Comparison of ENCODE assay signal across 1 cellular context in the genomic region with DNA sequence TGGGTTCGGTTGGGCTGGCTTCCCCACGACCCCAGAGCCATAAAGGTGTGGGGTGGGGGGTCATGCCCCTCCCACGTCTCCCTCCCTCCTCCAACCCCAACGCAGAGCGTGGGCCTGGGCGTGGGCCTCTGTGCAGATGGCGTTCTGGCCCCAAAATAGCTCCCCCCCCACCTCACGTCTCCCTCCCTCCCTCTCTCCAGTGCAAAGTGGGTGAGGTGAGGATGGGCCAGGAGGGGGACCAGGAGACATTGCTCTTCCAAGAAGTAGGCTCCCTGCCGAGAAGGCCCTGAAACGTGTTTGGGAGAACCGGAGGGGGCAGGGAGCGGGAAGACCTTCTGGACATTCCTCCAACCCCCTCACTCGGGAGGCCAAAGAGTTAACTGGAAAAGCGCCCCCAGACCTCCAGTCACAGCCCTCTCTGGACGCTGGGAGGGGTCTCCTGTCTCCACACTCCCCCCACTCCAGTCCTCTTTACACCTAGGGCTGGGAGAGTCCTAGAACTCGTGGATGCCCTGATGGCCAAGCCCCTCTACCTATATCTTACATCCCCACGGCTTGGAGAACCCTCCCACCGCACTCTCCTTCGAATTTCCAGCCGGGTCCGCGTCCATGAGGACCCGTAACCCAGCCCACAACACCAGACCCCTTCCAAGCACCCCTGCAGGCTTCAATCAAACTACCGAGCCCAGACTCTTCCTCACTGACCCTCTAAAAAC.
A peak's percentile ranks its signal among the peaks of the same experiment; 100 is the strongest.
TF ChIP-seq lines count a peak whose summit lies in the region.

No MANE protein-coding gene starts in this region.

TF ChIP-seq in WTC11, 78 proteins besides CTCF, POLR2A, EP300 and RAD21 (continued from another document):
- TF ChIP-seq, protein P1, sequence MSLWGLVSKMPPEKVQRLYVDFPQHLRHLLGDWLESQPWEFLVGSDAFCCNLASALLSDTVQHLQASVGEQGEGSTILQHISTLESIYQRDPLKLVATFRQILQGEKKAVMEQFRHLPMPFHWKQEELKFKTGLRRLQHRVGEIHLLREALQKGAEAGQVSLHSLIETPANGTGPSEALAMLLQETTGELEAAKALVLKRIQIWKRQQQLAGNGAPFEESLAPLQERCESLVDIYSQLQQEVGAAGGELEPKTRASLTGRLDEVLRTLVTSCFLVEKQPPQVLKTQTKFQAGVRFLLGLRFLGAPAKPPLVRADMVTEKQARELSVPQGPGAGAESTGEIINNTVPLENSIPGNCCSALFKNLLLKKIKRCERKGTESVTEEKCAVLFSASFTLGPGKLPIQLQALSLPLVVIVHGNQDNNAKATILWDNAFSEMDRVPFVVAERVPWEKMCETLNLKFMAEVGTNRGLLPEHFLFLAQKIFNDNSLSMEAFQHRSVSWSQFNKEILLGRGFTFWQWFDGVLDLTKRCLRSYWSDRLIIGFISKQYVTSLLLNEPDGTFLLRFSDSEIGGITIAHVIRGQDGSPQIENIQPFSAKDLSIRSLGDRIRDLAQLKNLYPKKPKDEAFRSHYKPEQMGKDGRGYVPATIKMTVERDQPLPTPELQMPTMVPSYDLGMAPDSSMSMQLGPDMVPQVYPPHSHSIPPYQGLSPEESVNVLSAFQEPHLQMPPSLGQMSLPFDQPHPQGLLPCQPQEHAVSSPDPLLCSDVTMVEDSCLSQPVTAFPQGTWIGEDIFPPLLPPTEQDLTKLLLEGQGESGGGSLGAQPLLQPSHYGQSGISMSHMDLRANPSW (CRISPR knock-in tag; conservative IDR thresholded peaks at IDR 0.05; ENCODE audit: low read depth): no peak
- TF ChIP-seq, protein P2, sequence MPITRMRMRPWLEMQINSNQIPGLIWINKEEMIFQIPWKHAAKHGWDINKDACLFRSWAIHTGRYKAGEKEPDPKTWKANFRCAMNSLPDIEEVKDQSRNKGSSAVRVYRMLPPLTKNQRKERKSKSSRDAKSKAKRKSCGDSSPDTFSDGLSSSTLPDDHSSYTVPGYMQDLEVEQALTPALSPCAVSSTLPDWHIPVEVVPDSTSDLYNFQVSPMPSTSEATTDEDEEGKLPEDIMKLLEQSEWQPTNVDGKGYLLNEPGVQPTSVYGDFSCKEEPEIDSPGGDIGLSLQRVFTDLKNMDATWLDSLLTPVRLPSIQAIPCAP (CRISPR knock-in tag; IDR thresholded peaks at IDR 0.05): 0 out of 2 replicates have a peak, but pooled peaks have one; percentile 17
- TF ChIP-seq AR (CRISPR knock-in tag; IDR thresholded peaks at IDR 0.05) (no peak), NFATC4 (CRISPR knock-in tag; IDR thresholded peaks at IDR 0.05) (no peak), TEAD4 (CRISPR knock-in tag; IDR thresholded peaks at IDR 0.05) (no peak), CBFB (CRISPR knock-in tag; IDR thresholded peaks at IDR 0.05; ENCODE audit: low read depth) (no peak), MAX (CRISPR knock-in tag; IDR thresholded peaks at IDR 0.05) (no peak; the same call in 1 of the 2 replicates), IRF2 (CRISPR knock-in tag; IDR thresholded peaks at IDR 0.05; ENCODE audit: borderline replicate concordance, low read depth) (no peak), ZNF317 (CRISPR knock-in tag; IDR thresholded peaks at IDR 0.05; ENCODE audit: borderline replicate concordance, low read depth) (no peak), ZMAT4 (CRISPR knock-in tag; IDR thresholded peaks at IDR 0.05) (no peak), MYBL2 (CRISPR knock-in tag; IDR thresholded peaks at IDR 0.05) (no peak), ESRRA (CRISPR knock-in tag; IDR thresholded peaks at IDR 0.05; ENCODE audit: borderline replicate concordance) (no peak), SOX15 (CRISPR knock-in tag; IDR thresholded peaks at IDR 0.05) (no peak)
- TF ChIP-seq, protein P3, sequence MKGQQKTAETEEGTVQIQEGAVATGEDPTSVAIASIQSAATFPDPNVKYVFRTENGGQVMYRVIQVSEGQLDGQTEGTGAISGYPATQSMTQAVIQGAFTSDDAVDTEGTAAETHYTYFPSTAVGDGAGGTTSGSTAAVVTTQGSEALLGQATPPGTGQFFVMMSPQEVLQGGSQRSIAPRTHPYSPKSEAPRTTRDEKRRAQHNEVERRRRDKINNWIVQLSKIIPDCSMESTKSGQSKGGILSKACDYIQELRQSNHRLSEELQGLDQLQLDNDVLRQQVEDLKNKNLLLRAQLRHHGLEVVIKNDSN (CRISPR knock-in tag; IDR thresholded peaks at IDR 0.05): no peak; the same call in 1 of the 2 replicates
TF ChIP-seq in WTC11: peak in this region for 4.
